ENCODE assay signal across 20 cellular contexts in genomic region chr13:97205971-97206370, GRCh38. TPM values are rescaled to one million over a fixed set of nuclear protein-coding genes. Genes with fewer than 3 reads are reported as not detected.
DNase-seq lines count a peak whose midpoint lies in the region; ATAC-seq, FAIRE-seq and TF ChIP-seq lines count a peak whose summit lies in the region.
"Had no signal": no experiment of that assay in that cellular context is flagged by ENCODE, and none has a peak within 500 bp of the region (broad histone marks: within the 10 kb centered on the region; RNA-seq: fewer than 3 reads in every experiment).

No MANE protein-coding gene starts in this region.

- H3K4me3 ChIP-seq in ACC112 (ENCODE audit: low read depth, low read length) = no peak overlapping the region
- no peak overlapping the region for H3K4me3 ChIP-seq in left lung
- H3K4me3 ChIP-seq: esophagus squamous epithelium, ovary, Peyer's patch had no signal

- no peaks in the 10 kb centered on the region for H3K9me3 ChIP-seq in left lung
- H3K9me3 ChIP-seq: esophagus squamous epithelium, ovary, Peyer's patch had no signal

- H3K27me3 Mint-ChIP-seq in activated T-helper 2 cell treated with anti-CD3 and anti-CD28 coated beads, Interferon-gamma antibody, Interleukin-2, Interleukin-4, amounts not matched to agents 10 μg/mL and 5 μg/mL and 100 μg/mL, durations not matched to agents 14 hours and 24 hours and 36 hours (ENCODE audit: low read depth) = peaks cover 10% of the 10 kb centered on the region
- H3K27me3 Mint-ChIP-seq in natural killer cell treated with Interleukin-12 subunit alpha and Interleukin-12 subunit beta and Interleukin-15 and Interleukin-18, amount 100 ng/mL, for 72 hours = peaks cover 7 to 14% of the 10 kb centered on the region in 2 donors

- H3K79me2 ChIP-seq in ACC112 (ENCODE audit: control insufficient read depth, insufficient read depth, low read length, unreplicated experiment) = no peaks in the 10 kb centered on the region

- TF ChIP-seq CTCF in left lung (IDR thresholded peaks at IDR 0.05) = no peak

- H3K27ac ChIP-seq in ACC112 (ENCODE audit: low read depth, low read length) = peak overlapping the region; percentile 12
- no peak overlapping the region for H3K27ac ChIP-seq in left lung
- H3K27ac ChIP-seq: esophagus squamous epithelium, ovary, Peyer's patch had no signal

- peaks cover 22% of the 10 kb centered on the region for H3K4me1 Mint-ChIP-seq in activated T-helper 2 cell treated with anti-CD3 and anti-CD28 coated beads, Interferon-gamma antibody, Interleukin-2, Interleukin-4, amounts not matched to agents 10 μg/mL and 5 μg/mL and 100 μg/mL, durations not matched to agents 14 hours and 24 hours and 36 hours (ENCODE audit: low read depth)
- peaks cover 5% of the 10 kb centered on the region in 2 donors for H3K4me1 Mint-ChIP-seq in natural killer cell treated with Interleukin-12 subunit alpha and Interleukin-12 subunit beta and Interleukin-15 and Interleukin-18, amount 100 ng/mL, for 72 hours (ENCODE audit: low read depth in 2 of 2)
- H3K4me1 Mint-ChIP-seq: B cell had no signal

- H3K4me1 ChIP-seq in ACC112 (ENCODE audit: control insufficient read depth, insufficient read depth, low read length, unreplicated experiment) = peaks cover 12% of the 10 kb centered on the region
- H3K4me1 ChIP-seq in left lung = peaks cover 0 to 5% of the 10 kb centered on the region in 2 donors
- H3K4me1 ChIP-seq: esophagus squamous epithelium, Peyer's patch had no signal

- peaks cover 17% of the 10 kb centered on the region for H3K36me3 Mint-ChIP-seq in activated T-helper 2 cell treated with anti-CD3 and anti-CD28 coated beads, Interferon-gamma antibody, Interleukin-2, Interleukin-4, amounts not matched to agents 10 μg/mL and 5 μg/mL and 100 μg/mL, durations not matched to agents 14 hours and 24 hours and 36 hours (ENCODE audit: low read depth)
- H3K36me3 Mint-ChIP-seq in natural killer cell treated with Interleukin-12 subunit alpha and Interleukin-12 subunit beta and Interleukin-15 and Interleukin-18, amount 100 ng/mL, for 72 hours = no peaks in the 10 kb centered on the region
- H3K36me3 Mint-ChIP-seq: activated CD4-positive, alpha-beta memory T cell treated with anti-CD3 and anti-CD28 coated beads for 36 hours had no signal

- no peak overlapping the region for H3K4me3 Mint-ChIP-seq in activated T-helper 2 cell treated with anti-CD3 and anti-CD28 coated beads, Interferon-gamma antibody, Interleukin-2, Interleukin-4, amounts not matched to agents 10 μg/mL and 5 μg/mL and 100 μg/mL, durations not matched to agents 14 hours and 24 hours and 36 hours (ENCODE audit: low read depth)
- no peak overlapping the region for H3K4me3 Mint-ChIP-seq in natural killer cell treated with Interleukin-12 subunit alpha and Interleukin-12 subunit beta and Interleukin-15 and Interleukin-18, amount 100 ng/mL, for 72 hours
- H3K4me3 Mint-ChIP-seq: activated CD4-positive, alpha-beta memory T cell treated with anti-CD3 and anti-CD28 coated beads for 36 hours; activated naive CD4-positive, alpha-beta T cell treated with anti-CD3 and anti-CD28 coated beads for 36 hours; B cell had no signal

- peak overlapping the region; percentile 19 for H2AFZ ChIP-seq in ACC112 (ENCODE audit: low read length, unreplicated experiment)

- no peak overlapping the region for H3K27ac Mint-ChIP-seq in activated T-helper 2 cell treated with anti-CD3 and anti-CD28 coated beads, Interferon-gamma antibody, Interleukin-2, Interleukin-4, amounts not matched to agents 10 μg/mL and 5 μg/mL and 100 μg/mL, durations not matched to agents 14 hours and 24 hours and 36 hours
- H3K27ac Mint-ChIP-seq in natural killer cell treated with Interleukin-12 subunit alpha and Interleukin-12 subunit beta and Interleukin-15 and Interleukin-18, amount 100 ng/mL, for 72 hours = no peak overlapping the region
- H3K27ac Mint-ChIP-seq: activated CD4-positive, alpha-beta memory T cell treated with anti-CD3 and anti-CD28 coated beads for 36 hours; activated naive CD4-positive, alpha-beta T cell treated with anti-CD3 and anti-CD28 coated beads for 36 hours; B cell had no signal

- DNase-seq in HTR-8/SVneo (ENCODE audit: insufficient read length, low spot score) (peak; percentile 40), astrocyte of the hippocampus (ENCODE audit: low read depth, low spot score) (peak; percentile 33), left lung (no peak), NCI-H146 (lab: John Stamatoyannopoulos, UW) (no peak)
- no peak for DNase-seq in activated T-helper 2 cell treated with anti-CD3 and anti-CD28 coated beads, Interferon-gamma antibody, Interleukin-2, Interleukin-4, amounts not matched to agents 10 μg/mL and 5 μg/mL and 100 μg/mL, durations not matched to agents 14 hours and 24 hours and 36 hours (ENCODE audit: low spot score)
- DNase-seq in natural killer cell treated with Interleukin-12 subunit alpha and Interleukin-12 subunit beta and Interleukin-15 and Interleukin-18, amount 100 ng/mL, for 72 hours (ENCODE audit: low spot score) = no peak
- DNase-seq: activated CD4-positive, alpha-beta memory T cell treated with anti-CD3 and anti-CD28 coated beads for 36 hours; activated naive CD4-positive, alpha-beta T cell treated with anti-CD3 and anti-CD28 coated beads for 36 hours; cerebellar nuclear complex; DMS79; esophagus squamous epithelium; NCI-H1048; ovary; Peyer's patch; stimulated activated CD8-positive, alpha-beta memory T cell treated with anti-CD3 and anti-CD28 coated beads, Interleukin-4, amount 100 ng/mL, for 48 hours had no signal

- no peak for FAIRE-seq in HTR-8/SVneo (lab: Jason Lieb, UNC)
- FAIRE-seq: GM12892, H1 had no signal

- ATAC-seq in left lung (peak; percentile 41), GM21526 (IDR thresholded peaks at IDR 0.05; ENCODE audit: low FRiP score, unreplicated experiment) (no peak)
- ATAC-seq in natural killer cell treated with Interleukin-12 subunit alpha and Interleukin-12 subunit beta and Interleukin-15 and Interleukin-18, amount 100 ng/mL, for 72 hours = no peak

- H3K27me3 ChIP-seq in ACC112 (ENCODE audit: insufficient read depth, low read length) (no peaks in the 10 kb centered on the region), left lung (no peaks in the 10 kb centered on the region)
- H3K27me3 ChIP-seq: esophagus squamous epithelium, ovary, Peyer's patch had no signal

- H3K9me3 Mint-ChIP-seq in activated T-helper 2 cell treated with anti-CD3 and anti-CD28 coated beads, Interferon-gamma antibody, Interleukin-2, Interleukin-4, amounts not matched to agents 10 μg/mL and 5 μg/mL and 100 μg/mL, durations not matched to agents 14 hours and 24 hours and 36 hours = peaks cover 15% of the 10 kb centered on the region
- no peaks in the 10 kb centered on the region for H3K9me3 Mint-ChIP-seq in natural killer cell treated with Interleukin-12 subunit alpha and Interleukin-12 subunit beta and Interleukin-15 and Interleukin-18, amount 100 ng/mL, for 72 hours

- intact Hi-C loops in left lung (cut with DNase I) = loop anchor here in 1 of 2 donors (5.0 kb wide), 1 partner anchor 94 kb away; no protein-coding TSS in a partner anchor
- intact Hi-C loops in activated T-helper 2 cell treated with anti-CD3 and anti-CD28 coated beads, Interferon-gamma antibody, Interleukin-2, Interleukin-4, amounts not matched to agents 10 μg/mL and 5 μg/mL and 100 μg/mL, durations not matched to agents 14 hours and 24 hours and 36 hours (cut with micrococcal nuclease) = loop anchor here (1.0 kb wide), 2 partner anchors 17 to 50 kb away; no protein-coding TSS in a partner anchor

- H3K36me3 ChIP-seq in ACC112 (ENCODE audit: insufficient read depth, low read length) (no peaks in the 10 kb centered on the region), left lung (no peaks in the 10 kb centered on the region)
- H3K36me3 ChIP-seq: esophagus squamous epithelium, ovary, Peyer's patch had no signal

RNA-seq across cellular contexts. Expression of gene MBNL2, which starts 16.2 kb away (rescaled TPM):
- 10 to 100 TPM; 75.9 to 86.3 TPM for total RNA-seq in left lung
- total RNA-seq in activated T-helper 2 cell treated with anti-CD3 and anti-CD28 coated beads, Interferon-gamma antibody, Interleukin-2, Interleukin-4, amounts not matched to agents 10 μg/mL and 5 μg/mL and 100 μg/mL, durations not matched to agents 14 hours and 24 hours and 36 hours = 27.2 and 28.4 TPM in 2 replicates
- 10 to 100 TPM; 13.0 to 15.6 TPM for total RNA-seq in natural killer cell treated with Interleukin-12 subunit alpha and Interleukin-12 subunit beta and Interleukin-15 and Interleukin-18, amount 100 ng/mL, for 72 hours

Comparison
In these comparisons a context has a peak if more than half of its experiments do, and no peak if none do; other contexts are left out.
1. DNase-seq: peak in HTR-8/SVneo (single experiment) and astrocyte of the hippocampus (single experiment); none in left lung (0 of 2), activated T-helper 2 cell treated with anti-CD3 and anti-CD28 coated beads, Interferon-gamma antibody, Interleukin-2, Interleukin-4, amounts not matched to agents 10 μg/mL and 5 μg/mL and 100 μg/mL, durations not matched to agents 14 hours and 24 hours and 36 hours (single experiment), natural killer cell treated with Interleukin-12 subunit alpha and Interleukin-12 subunit beta and Interleukin-15 and Interleukin-18, amount 100 ng/mL, for 72 hours (single experiment) and NCI-H146 (single experiment).